16 cellular contexts compared by ENCODE assay signal in the genomic region with DNA sequence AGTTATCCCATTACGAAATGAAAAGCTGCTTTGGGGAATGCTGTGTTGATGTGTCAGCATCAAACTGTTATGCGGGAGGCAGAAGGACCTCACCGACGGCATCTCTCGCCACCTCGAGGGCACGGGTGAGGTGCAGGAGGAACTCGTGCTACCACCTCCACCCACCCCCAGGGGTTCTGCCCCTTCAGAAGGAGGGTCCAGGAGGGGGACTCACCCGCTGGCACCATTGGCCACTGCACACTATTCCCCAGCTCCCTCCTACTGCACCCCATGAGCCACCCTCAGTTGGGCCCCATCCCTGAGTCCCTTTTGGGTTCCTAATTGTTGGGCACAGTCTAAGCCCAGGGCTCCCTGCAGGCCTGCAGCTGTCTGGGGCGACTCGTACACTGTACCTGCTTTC.
"Had no signal": no experiment of that assay in that cellular context is flagged by ENCODE, and none has a peak within 500 bp of the region (broad histone marks: within the 10 kb centered on the region; RNA-seq: fewer than 3 reads in every experiment).

No MANE protein-coding gene starts in this region.

- H3K27ac ChIP-seq: body of pancreas, ovary, SJSA1, skin epidermis, thyroid gland, WERI-Rb-1 had no signal

- H3K36me3 ChIP-seq: ovary, SJSA1, thyroid gland, WERI-Rb-1 had no signal

- H3K4me3 ChIP-seq: body of pancreas, ovary, SJSA1, skin epidermis, thyroid gland had no signal

- H3K27me3 ChIP-seq: body of pancreas, ovary, SJSA1, thyroid gland had no signal

- H3K4me3 Mint-ChIP-seq: immature natural killer cell, nephron had no signal

- H3K27ac Mint-ChIP-seq: activated naive CD4-positive, alpha-beta T cell treated with anti-CD3 and anti-CD28 coated beads, Interleukin-2, amount 50 U/mL, for 72 hours; immature natural killer cell; nephron had no signal

- H3K9me3 ChIP-seq: body of pancreas, ovary, thyroid gland had no signal

- DNase-seq: activated CD4-positive, alpha-beta T cell treated with anti-CD3 and anti-CD28 coated beads for 48 hours; activated effector memory CD4-positive, alpha-beta T cell treated with Interleukin-2 at 50 U/mL for 16 hours; activated T-cell treated with anti-CD3 and anti-CD28 coated beads, Interleukin-2, amount 50 U/mL, for 1 hour; amniotic stem cell; body of pancreas; dermis blood vessel endothelial cell; hypothalamus; immature natural killer cell; left colon; thyroid gland; WERI-Rb-1 had no signal

- H3K4me1 ChIP-seq: body of pancreas, SJSA1, thyroid gland had no signal

- H3K36me3 Mint-ChIP-seq: immature natural killer cell had no signal

- ATAC-seq: activated naive CD4-positive, alpha-beta T cell treated with anti-CD3 and anti-CD28 coated beads, Interleukin-2, amount 50 U/mL, for 72 hours; body of pancreas; left colon had no signal

- H3K4me1 Mint-ChIP-seq: immature natural killer cell, nephron had no signal
